In genomic region chr18:54740146-54740844, GRCh38 we compare ENCODE assay signal across 1 cellular context.
A peak's percentile ranks its signal among the peaks of the same experiment; 100 is the strongest.
TF ChIP-seq lines count a peak whose summit lies in the region.

No MANE protein-coding gene starts in this region.

TF ChIP-seq in endothelial cell of umbilical vein, 7 proteins besides CTCF, POLR2A, EP300 and RAD21:
- no peak for TF ChIP-seq MYC (IDR thresholded peaks at IDR 0.05; ENCODE audit: low read depth, low read length)
- peak; percentile 50 for TF ChIP-seq FOS (IDR thresholded peaks at IDR 0.05; ENCODE audit: borderline replicate concordance, insufficient read depth, low read length)
- TF ChIP-seq JUN (IDR thresholded peaks at IDR 0.05; ENCODE audit: borderline replicate concordance, insufficient read depth, insufficient read length, low read depth), result peak; percentile 20
- TF ChIP-seq MAX (IDR thresholded peaks at IDR 0.05; ENCODE audit: insufficient read depth, insufficient read length), result no peak
- no peak for TF ChIP-seq GATA2 (IDR thresholded peaks at IDR 0.05; ENCODE audit: insufficient read depth, insufficient read length, low read depth, low read length)
- TF ChIP-seq EZH2 (IDR thresholded peaks at IDR 0.05; ENCODE audit: borderline replicate concordance, low read depth, low read length, severe bottlenecking), result no peak
- no peak for TF ChIP-seq POLR2AphosphoS5 (IDR thresholded peaks at IDR 0.05; ENCODE audit: insufficient read depth, low read depth, low read length)
